ENCODE assay signal across 9 cellular contexts in genomic region chr6:106300944-106301343, GRCh38. TPM values are rescaled to one million over a fixed set of nuclear protein-coding genes. Genes with fewer than 3 reads are reported as not detected.
A peak's percentile ranks its signal among the peaks of the same experiment; 100 is the strongest.
DNase-seq lines count a peak whose midpoint lies in the region; ATAC-seq and TF ChIP-seq lines count a peak whose summit lies in the region.
"Had no signal": no experiment of that assay in that cellular context is flagged by ENCODE, and none has a peak within 500 bp of the region (broad histone marks: within the 10 kb centered on the region; RNA-seq: fewer than 3 reads in every experiment).

No MANE protein-coding gene starts in this region.

- TF ChIP-seq CTCF in KMS-11 (conservative IDR thresholded peaks at IDR 0.05; ENCODE audit: low read depth, low read length), result peak; percentile 70
- peak; percentile 51 for TF ChIP-seq CTCF in brain microvascular endothelial cell (IDR thresholded peaks at IDR 0.05; ENCODE audit: low read depth, low read length, missing control alignments)
- peak; percentile 17 for TF ChIP-seq CTCF in lung (IDR thresholded peaks at IDR 0.05; ENCODE audit: control extremely low read depth, extremely low read depth)

- H3K9me3 Mint-ChIP-seq in activated T-cell treated with anti-CD3 and anti-CD28 coated beads, Interleukin-2, amount 50 U/mL, for 4 hours, result no peaks in the 10 kb centered on the region
- H3K9me3 Mint-ChIP-seq: memory B cell had no signal

- H3K79me2 ChIP-seq in KMS-11 (ENCODE audit: insufficient read depth, low read depth), result peaks cover 47% of the 10 kb centered on the region; the same call in 1 of the 2 replicates

- peak; percentile 18 for DNase-seq in D341Med (ENCODE audit: low spot score)
- no peak for DNase-seq in brain microvascular endothelial cell
- DNase-seq in lung (ENCODE audit: low spot score), result no peak
- DNase-seq in activated T-cell treated with anti-CD3 and anti-CD28 coated beads, Interleukin-2, amount 50 U/mL, for 4 hours, result no peak
- no peak for DNase-seq in activated CD8-positive, alpha-beta memory T cell treated with anti-CD3 and anti-CD28 coated beads for 24 hours
- DNase-seq in T1000 (lab: John Stamatoyannopoulos, UW), result no peak
- DNase-seq in stimulated activated CD4-positive, alpha-beta T cell treated with anti-CD3 and anti-CD28 coated beads, Interleukin-1b, Interleukin-23, amount 100 ng/mL, for 48 hours, result no peak

- peak overlapping the region; percentile 13; the same call in 1 of the 2 replicates for H3K4me2 ChIP-seq in KMS-11

- H3K4me3 Mint-ChIP-seq in activated T-cell treated with anti-CD3 and anti-CD28 coated beads, Interleukin-2, amount 50 U/mL, for 4 hours, result no peak overlapping the region
- H3K4me3 Mint-ChIP-seq: memory B cell had no signal

- in situ Hi-C loops in brain microvascular endothelial cell (cut with HindIII; ENCODE audit: low pct_ligation_motif_present, low sequenced_read_pairs), result no loop called here

- H3K4me3 ChIP-seq in KMS-11 (IDR thresholded peaks at IDR 0.05; ENCODE audit: insufficient read depth, low read depth, low read length) (no peak overlapping the region), brain microvascular endothelial cell (ENCODE audit: low read depth, low read length) (no peak overlapping the region), lung (no peak overlapping the region)

- peaks cover 11% of the 10 kb centered on the region for H3K4me1 Mint-ChIP-seq in activated T-cell treated with anti-CD3 and anti-CD28 coated beads, Interleukin-2, amount 50 U/mL, for 4 hours (ENCODE audit: low read depth)

- ATAC-seq in lung (ENCODE audit: insufficient read depth, low FRiP score), result no peak
- ATAC-seq in activated T-cell treated with anti-CD3 and anti-CD28 coated beads, Interleukin-2, amount 50 U/mL, for 4 hours, result no peak

- H3K36me3 Mint-ChIP-seq in activated T-cell treated with anti-CD3 and anti-CD28 coated beads, Interleukin-2, amount 50 U/mL, for 4 hours (ENCODE audit: insufficient read depth), result peaks cover 7% of the 10 kb centered on the region

- H3K4me1 ChIP-seq in KMS-11 (ENCODE audit: low read depth, poor library complexity, severe bottlenecking), result peaks cover 74% of the 10 kb centered on the region
- H3K4me1 ChIP-seq in lung (ENCODE audit: control insufficient read depth in 2 of 2, insufficient read depth in 2 of 2, low read length in 2 of 2), result no peaks in the 10 kb centered on the region

- H3K9ac ChIP-seq in KMS-11, result no peak overlapping the region

- H3K36me3 ChIP-seq in KMS-11 (ENCODE audit: insufficient read depth) (no peaks in the 10 kb centered on the region), brain microvascular endothelial cell (replicated peaks) (no peaks in the 10 kb centered on the region), lung (ENCODE audit: control insufficient read depth in 2 of 2, insufficient read depth in 2 of 2, low read length in 2 of 2) (peaks cover 0 to 1% of the 10 kb centered on the region in 2 donors)

- H3K27me3 ChIP-seq in KMS-11 (ENCODE audit: insufficient read depth, low read depth) (no peaks in the 10 kb centered on the region), brain microvascular endothelial cell (replicated peaks) (no peaks in the 10 kb centered on the region), lung (ENCODE audit: control insufficient read depth, insufficient read depth) (no peaks in the 10 kb centered on the region)

- H2AFZ ChIP-seq in KMS-11 (ENCODE audit: low read depth), result no peak overlapping the region

- WGBS in lung, 2 donors, result 72 to 85% methylated on average over 3 of the region's 3 CpGs

- no peaks in the 10 kb centered on the region for H4K20me1 ChIP-seq in KMS-11 (ENCODE audit: insufficient read depth)

- H3K27ac ChIP-seq in KMS-11 (no peak overlapping the region), brain microvascular endothelial cell (no peak overlapping the region), lung (ENCODE audit: low read depth in 1 of 2, low read length in 1 of 2) (no peak overlapping the region)

- no peaks in the 10 kb centered on the region for H3K9me3 ChIP-seq in lung (ENCODE audit: control insufficient read depth in 2 of 2, insufficient read depth in 1 of 2, low read length in 1 of 2)

- no peaks in the 10 kb centered on the region for H3K27me3 Mint-ChIP-seq in activated T-cell treated with anti-CD3 and anti-CD28 coated beads, Interleukin-2, amount 50 U/mL, for 4 hours (ENCODE audit: low read depth)
- H3K27me3 Mint-ChIP-seq: memory B cell had no signal

RNA-seq across cellular contexts. Expression of gene ATG5, which starts 24.6 kb away (rescaled TPM):
- total RNA-seq in lung, result 10 to 100 TPM; 26.3 to 54.2 TPM
- polyA plus RNA-seq in lung, result 10 to 100 TPM; 15.0 to 18.3 TPM
- 10 to 100 TPM; 29.3 to 30.2 (median 29.5) TPM for total RNA-seq in activated T-cell treated with anti-CD3 and anti-CD28 coated beads, Interleukin-2, amount 50 U/mL, for 4 hours

RNA-seq across cellular contexts. Expression of gene CRYBG1, which starts 59.6 kb away (rescaled TPM):
- total RNA-seq in lung, result 10 to 100 TPM; 12.1 to 28.0 TPM
- 10 to 100 TPM in 1 of 2 donors, 1 to 10 TPM in 1; 5.7 to 13.2 TPM for polyA plus RNA-seq in lung
- 10 to 100 TPM in 2 of 3 donors, 1 to 10 TPM in 1; 8.5 to 28.6 (median 20.1) TPM for total RNA-seq in activated T-cell treated with anti-CD3 and anti-CD28 coated beads, Interleukin-2, amount 50 U/mL, for 4 hours

Comparison
In these comparisons a context has a peak if more than half of its experiments do, and no peak if none do; other contexts are left out.
1. CTCF ChIP-seq: peak in every context shown above with its lines; median percentile 70 in KMS-11; 51 in brain microvascular endothelial cell; 17 in lung.